Comparison of ENCODE assay signal across 14 cellular contexts in genomic region chr12:39722511-39722910, GRCh38.
"Had no signal": no experiment of that assay in that cellular context is flagged by ENCODE, and none has a peak within 500 bp of the region (broad histone marks: within the 10 kb centered on the region; RNA-seq: fewer than 3 reads in every experiment).

No MANE protein-coding gene starts in this region.

- DNase-seq: cortex of kidney; dorsolateral prefrontal cortex; effector CD8-positive, alpha-beta T cell; heart left ventricle; hippocampal formation; kidney glomerular epithelial cell; mesendoderm; naive thymus-derived CD4-positive, alpha-beta T cell; ovary; sigmoid colon; stimulated activated naive CD8-positive, alpha-beta T cell treated with anti-CD3 and anti-CD28 coated beads, Interleukin-15, Interleukin-2, amounts not matched to agents 100 U/mL and 50 U/mL, for 24 hours; thyroid gland had no signal

- H3K9me3 Mint-ChIP-seq: type B pancreatic cell had no signal

- H3K27me3 Mint-ChIP-seq: type B pancreatic cell had no signal

- H3K4me1 Mint-ChIP-seq: neural crest cell had no signal

- ATAC-seq: heart left ventricle; naive thymus-derived CD4-positive, alpha-beta T cell; stimulated activated naive CD8-positive, alpha-beta T cell treated with anti-CD3 and anti-CD28 coated beads, Interleukin-15, Interleukin-2, amounts not matched to agents 100 U/mL and 50 U/mL, for 24 hours had no signal

- H3K36me3 Mint-ChIP-seq: type B pancreatic cell had no signal

- H3K27ac Mint-ChIP-seq: naive thymus-derived CD4-positive, alpha-beta T cell; type B pancreatic cell had no signal

- H3K4me3 Mint-ChIP-seq: naive thymus-derived CD4-positive, alpha-beta T cell; neural crest cell; type B pancreatic cell had no signal
